Comparison of ENCODE assay signal across 19 cellular contexts in the genomic region with DNA sequence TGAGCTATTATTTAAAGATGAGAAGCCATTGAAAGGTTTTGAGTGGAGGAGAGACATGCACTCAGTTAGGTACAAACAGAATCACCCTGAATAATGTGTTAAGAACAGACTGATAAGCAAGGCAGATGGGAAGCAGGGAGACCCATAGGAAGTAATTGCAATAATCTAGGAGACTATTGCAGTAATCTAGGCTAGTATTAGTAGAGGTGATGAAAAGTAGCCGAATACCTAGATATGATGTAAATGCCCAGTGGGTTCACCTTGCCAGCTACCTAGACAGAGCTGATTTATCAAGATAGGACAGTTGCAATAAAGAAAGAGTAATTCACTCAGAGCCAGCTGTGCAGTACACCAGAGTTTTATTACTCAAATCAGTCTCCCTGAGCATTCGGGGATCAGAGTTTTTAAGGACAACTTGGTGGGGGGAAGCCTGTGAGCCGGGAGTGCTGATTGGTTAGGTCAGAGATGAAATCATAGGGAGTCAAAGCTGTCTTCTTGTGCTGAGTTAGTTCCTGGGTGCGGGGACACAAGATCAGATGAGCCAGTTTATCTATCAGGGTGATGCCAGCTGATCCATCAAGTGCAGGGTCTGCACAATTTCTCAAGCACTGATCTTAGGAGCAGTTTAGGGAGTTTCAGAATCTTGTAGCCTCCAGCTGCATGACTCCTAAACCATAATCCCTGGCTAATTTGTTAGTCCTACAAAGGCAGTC.
DNase-seq lines count a peak whose midpoint lies in the region; ATAC-seq, FAIRE-seq and TF ChIP-seq lines count a peak whose summit lies in the region.
"Had no signal": no experiment of that assay in that cellular context is flagged by ENCODE, and none has a peak within 500 bp of the region (broad histone marks: within the 10 kb centered on the region; RNA-seq: fewer than 3 reads in every experiment).

No MANE protein-coding gene starts in this region.

- H3K18ac ChIP-seq in H1 (ENCODE audit: extremely low read depth, low read length): no peak overlapping the region

- peak overlapping the region; percentile 28 for H2BK120ac ChIP-seq in H1 (replicated peaks; ENCODE audit: low read depth, low read length)

- 28% methylated on average over 4 of the region's 4 CpGs; no CpG with 5 or more reads in 1 of the 2 experiments for WGBS in H1 (ENCODE audit: extremely low coverage in 1 of 2, insufficient coverage in 1 of 2, insufficient read length in 1 of 2, insufficient replicate concordance in 2 of 2, low coverage in 1 of 2, low lambda C conversion rate in 2 of 2, missing lambda C conversion rate in 1 of 2), 2 experiments
- WGBS in spleen, 5 donors: 81 to 91% (median 89%) methylated on average over 4 of the region's 4 CpGs
- 73 to 82% (median 76%) methylated on average over 4 of the region's 4 CpGs for WGBS in psoas muscle, 3 donors

- CTCF ChIA-PET in H1 (lab: Charles Lee; ENCODE audit: partially characterized antibody): interaction anchor here (0.6 kb wide), 1 partner anchor 32 kb away, joined by 5 read pairs; no protein-coding TSS in a partner anchor

- no peak for TF ChIP-seq EP300 in H1 (IDR thresholded peaks at IDR 0.05; ENCODE audit: borderline replicate concordance in 1 of 2, low read depth in 2 of 2, low read length in 2 of 2)

- POLR2A ChIA-PET in H1 (lab: Charles Lee; ENCODE audit: partially characterized antibody): interaction anchor here (0.6 to 3.9 kb wide), 13 partner anchors 9 to 284 kb away, joined by 3 to 14 read pairs (median 4); no protein-coding TSS in a partner anchor

- H2BK12ac ChIP-seq in H1 (ENCODE audit: low read depth, low read length): peak overlapping the region; percentile 27; the same call in 1 of the 2 replicates

- TF ChIP-seq CTCF in H1 (IDR thresholded peaks at IDR 0.05; ENCODE audit: control extremely low read depth in 1 of 3, insufficient read depth in 1 of 3, low read depth in 1 of 3, low read length in 3 of 3) (no peak), spleen (IDR thresholded peaks at IDR 0.05 in 8 of 11, conservative IDR thresholded peaks at IDR 0.05 in 3 of 11) (no peak), psoas muscle (IDR thresholded peaks at IDR 0.05) (no peak)

- no peaks in the 10 kb centered on the region for H4K20me1 ChIP-seq in H1 (replicated peaks in 1 of 2; ENCODE audit: control insufficient read depth in 1 of 2, insufficient read depth in 2 of 2, low read length in 2 of 2)

- H4K8ac ChIP-seq in H1 (ENCODE audit: extremely low read depth, insufficient read depth, low read length): no peak overlapping the region

- H3K56ac ChIP-seq in H1 (replicated peaks; ENCODE audit: insufficient read length, low read depth, low read length): peak overlapping the region; percentile 39

- no peaks in the 10 kb centered on the region for H3K9me3 Mint-ChIP-seq in natural killer cell treated with Interleukin-12 subunit alpha and Interleukin-12 subunit beta and Interleukin-15 and Interleukin-18, amount 100 ng/mL, for 72 hours

- no peaks in the 10 kb centered on the region for H3K4me1 Mint-ChIP-seq in natural killer cell treated with Interleukin-12 subunit alpha and Interleukin-12 subunit beta and Interleukin-15 and Interleukin-18, amount 100 ng/mL, for 72 hours (ENCODE audit: low read depth in 2 of 2)

- FAIRE-seq in H1 (lab: Jason Lieb, UNC): no peak

- H2AFZ ChIP-seq in H1 (ENCODE audit: low read length): no peak overlapping the region

- H2BK15ac ChIP-seq in H1 (ENCODE audit: low read length): no peak overlapping the region

- no peak overlapping the region for H3K4me3 Mint-ChIP-seq in natural killer cell treated with Interleukin-12 subunit alpha and Interleukin-12 subunit beta and Interleukin-15 and Interleukin-18, amount 100 ng/mL, for 72 hours

- TF ChIP-seq POLR2A in H1 (IDR thresholded peaks at IDR 0.05; ENCODE audit: control extremely low read depth in 1 of 2, low read depth in 2 of 2, low read length in 2 of 2) (no peak), spleen (IDR thresholded peaks at IDR 0.05) (no peak)

- DNase-seq in H1 (ENCODE audit: low read depth in 1 of 2, low spot score in 2 of 2): no peak
- DNase-seq in islet precursor cell: peak; percentile 68
- peak; percentile 21 for DNase-seq in spleen
- DNase-seq in natural killer cell treated with Interleukin-12 subunit alpha and Interleukin-12 subunit beta and Interleukin-15 and Interleukin-18, amount 100 ng/mL, for 72 hours (ENCODE audit: low spot score): no peak
- DNase-seq in psoas muscle: no peak
- DNase-seq in activated effector memory CD4-positive, alpha-beta T cell treated with anti-CD3 and anti-CD28 coated beads, Interleukin-2, amount 50 U/mL, for 16 hours: no peak
- DNase-seq: ACHN, AML-193, Calu3, DMS53, NCI-H1092, NCI-H2107, NCI-H2227 treated with DMSO at 0.1 percent for 48 hours, NCI-H524 treated with DMSO at 0.1 percent for 48 hours, Peyer's patch had no signal

- no peaks in the 10 kb centered on the region for H3K79me1 ChIP-seq in H1 (ENCODE audit: low read depth, low read length)

- H3K9me3 ChIP-seq in HUES48 (ENCODE audit: control insufficient read depth, insufficient read depth, low read length): no peaks in the 10 kb centered on the region
- H3K9me3 ChIP-seq in H1 (ENCODE audit: insufficient read depth in 2 of 2, low read depth in 1 of 2, low read length in 1 of 2): no peaks in the 10 kb centered on the region
- no peaks in the 10 kb centered on the region for H3K9me3 ChIP-seq in spleen
- no peaks in the 10 kb centered on the region for H3K9me3 ChIP-seq in psoas muscle
- H3K9me3 ChIP-seq: Peyer's patch had no signal

- no peak overlapping the region for H3K23ac ChIP-seq in H1 (ENCODE audit: insufficient read length)

- intact Hi-C loops in spleen (cut with DNase I; ENCODE audit: low total_unique reads) (no loop called here), psoas muscle (cut with DNase I) (no loop called here)

- H3K4me3 ChIP-seq in HUES48 (ENCODE audit: low read depth, low read length) (peak overlapping the region; percentile 79), H1 (ENCODE audit: extremely low read depth in 1 of 4, insufficient read depth in 2 of 4, low read depth in 3 of 4, low read length in 4 of 4) (peak overlapping the region; percentile 39 to 91 (median 62)), spleen (no peak overlapping the region), psoas muscle (no peak overlapping the region)
- H3K4me3 ChIP-seq: Peyer's patch had no signal

- no peaks in the 10 kb centered on the region for H3K36me3 Mint-ChIP-seq in natural killer cell treated with Interleukin-12 subunit alpha and Interleukin-12 subunit beta and Interleukin-15 and Interleukin-18, amount 100 ng/mL, for 72 hours

- H3K79me2 ChIP-seq in H1 (ENCODE audit: control insufficient read depth in 1 of 2, insufficient read depth in 2 of 2, low read length in 2 of 2): peaks cover 5 to 53% of the 10 kb centered on the region in 2 experiments; a peak in 3 of 4 replicates

- H3K4me1 ChIP-seq in HUES48 (ENCODE audit: control insufficient read depth, insufficient read depth, low read length) (peaks cover 29% of the 10 kb centered on the region), H1 (replicated peaks in 1 of 4; ENCODE audit: control insufficient read depth in 3 of 4, insufficient read depth in 4 of 4, low read length in 3 of 4) (no peaks in the 10 kb centered on the region; a peak in 1 of 7 replicates), spleen (no peaks in the 10 kb centered on the region), psoas muscle (no peaks in the 10 kb centered on the region)
- H3K4me1 ChIP-seq: Peyer's patch had no signal

- H2BK20ac ChIP-seq in H1 (ENCODE audit: low read length): no peak overlapping the region

- ATAC-seq in natural killer cell treated with Interleukin-12 subunit alpha and Interleukin-12 subunit beta and Interleukin-15 and Interleukin-18, amount 100 ng/mL, for 72 hours: no peak
- ATAC-seq in HG02678 (IDR thresholded peaks at IDR 0.05; ENCODE audit: unreplicated experiment): no peak
- ATAC-seq in psoas muscle: no peak
- ATAC-seq: Right ventricle myocardium inferior had no signal

- 0 out of 2 replicates have a peak, but pooled peaks cover 3% of the 10 kb centered on the region for H3K23me2 ChIP-seq in H1 (ENCODE audit: low read depth, low read length)

- no peak overlapping the region for H2AK5ac ChIP-seq in H1 (ENCODE audit: low read depth, low read length)

- peak overlapping the region; percentile 96 for H3K9ac ChIP-seq in HUES48 (ENCODE audit: low read depth, low read length)
- H3K9ac ChIP-seq in H1 (replicated peaks in 1 of 4; ENCODE audit: extremely low read depth in 1 of 4, low read depth in 3 of 4, low read length in 3 of 4): peak overlapping the region; percentile 25 to 49 (median 39); a peak in 3 of 7 replicates
- H3K9ac ChIP-seq: KMS-11 had no signal

- H4K91ac ChIP-seq in H1 (replicated peaks; ENCODE audit: insufficient read length, low read length): peak overlapping the region; percentile 91

- H3K4me2 ChIP-seq in H1 (ENCODE audit: insufficient read depth in 1 of 2, low read depth in 2 of 2, low read length in 2 of 2): peak overlapping the region; percentile 69 to 85
- H3K4me2 ChIP-seq: KMS-11 had no signal

- H4K5ac ChIP-seq in H1 (ENCODE audit: insufficient read length, low read depth, low read length): peak overlapping the region; percentile 43

- H3K36me3 ChIP-seq in HUES48 (ENCODE audit: control insufficient read depth, insufficient read depth, low read length) (peaks cover 23% of the 10 kb centered on the region), H1 (ENCODE audit: control insufficient read depth in 2 of 4, insufficient read depth in 4 of 4, low read length in 3 of 4) (peaks cover 0 to 9% (median 0%) of the 10 kb centered on the region in 4 experiments; a peak in 4 of 8 replicates), spleen (no peaks in the 10 kb centered on the region), psoas muscle (ENCODE audit: insufficient read depth in 1 of 2, low read depth in 1 of 2) (no peaks in the 10 kb centered on the region)
- H3K36me3 ChIP-seq: Peyer's patch had no signal

- no peak overlapping the region for H3K14ac ChIP-seq in H1 (ENCODE audit: insufficient read length)

- peak overlapping the region; percentile 66; the same call in 1 of the 2 replicates for H2BK5ac ChIP-seq in H1 (ENCODE audit: low read depth, low read length)

- H3K27ac Mint-ChIP-seq in natural killer cell treated with Interleukin-12 subunit alpha and Interleukin-12 subunit beta and Interleukin-15 and Interleukin-18, amount 100 ng/mL, for 72 hours: no peak overlapping the region

- TF ChIP-seq RAD21 in H1 (IDR thresholded peaks at IDR 0.05 in 1 of 2, conservative IDR thresholded peaks at IDR 0.05 in 1 of 2; ENCODE audit: low read depth in 2 of 2, low read length in 2 of 2): no peak

- H3K27me3 ChIP-seq in HUES48 (ENCODE audit: control insufficient read depth, insufficient read depth, low read length): no peaks in the 10 kb centered on the region
- H3K27me3 ChIP-seq in H1 (replicated peaks in 1 of 4; ENCODE audit: control insufficient read depth in 3 of 4, extremely low read depth in 1 of 4, insufficient read depth in 3 of 4, low read length in 3 of 4): no peaks in the 10 kb centered on the region
- H3K27me3 ChIP-seq in spleen (replicated peaks in 1 of 7): no peaks in the 10 kb centered on the region
- H3K27me3 ChIP-seq in psoas muscle (ENCODE audit: insufficient read depth in 3 of 3, low read length in 2 of 3): no peaks in the 10 kb centered on the region
- H3K27me3 ChIP-seq: Peyer's patch had no signal

- H3K27ac ChIP-seq in HUES48 (ENCODE audit: low read depth, low read length): no peak overlapping the region
- no peak overlapping the region; the same call in 1 of the 2 replicates for H3K27ac ChIP-seq in H1 (ENCODE audit: low read depth, low read length)
- H3K27ac ChIP-seq in spleen: no peak overlapping the region
- no peak overlapping the region for H3K27ac ChIP-seq in psoas muscle
- H3K27ac ChIP-seq: KMS-11, Peyer's patch had no signal

- peaks cover 0 to 3% of the 10 kb centered on the region in 2 donors for H3K27me3 Mint-ChIP-seq in natural killer cell treated with Interleukin-12 subunit alpha and Interleukin-12 subunit beta and Interleukin-15 and Interleukin-18, amount 100 ng/mL, for 72 hours

- no peak overlapping the region for H3K4ac ChIP-seq in H1 (replicated peaks; ENCODE audit: insufficient read length, low read depth, low read length)

Comparison
In these comparisons a context has a peak if more than half of its experiments do, and no peak if none do; other contexts are left out.
1. H3K4me3 ChIP-seq: peak in HUES48 (single experiment) and H1 (4 of 4); none in spleen (0 of 8) and psoas muscle (single experiment).
2. DNase-seq: peak in islet precursor cell (single experiment) and spleen (single experiment); none in H1 (0 of 2), natural killer cell treated with Interleukin-12 subunit alpha and Interleukin-12 subunit beta and Interleukin-15 and Interleukin-18, amount 100 ng/mL, for 72 hours (single experiment), psoas muscle (0 of 2) and activated effector memory CD4-positive, alpha-beta T cell treated with anti-CD3 and anti-CD28 coated beads, Interleukin-2, amount 50 U/mL, for 16 hours (single experiment).